In genomic region chr6:43181621-43181941, GRCh38 we compare ENCODE assay signal across 1 cellular context.
TF ChIP-seq lines count a peak whose summit lies in the region.

No MANE protein-coding gene starts in this region.

TF ChIP-seq in GM23338, 12 proteins besides CTCF, POLR2A, EP300 and RAD21 (continued from another document):
- no peak for TF ChIP-seq ZNF462 (CRISPR knock-in tag; IDR thresholded peaks at IDR 0.05)
- TF ChIP-seq CREB1 (CRISPR knock-in tag; IDR thresholded peaks at IDR 0.05; ENCODE audit: low read depth): no peak
- no peak for TF ChIP-seq NANOG (IDR thresholded peaks at IDR 0.05; ENCODE audit: borderline replicate concordance)
- no peak for TF ChIP-seq POLR2AphosphoS5 (IDR thresholded peaks at IDR 0.05; ENCODE audit: low read depth)
- no peak for TF ChIP-seq ZNF331 (CRISPR knock-in tag; IDR thresholded peaks at IDR 0.05; ENCODE audit: low read depth)
- TF ChIP-seq JUNB (IDR thresholded peaks at IDR 0.05; ENCODE audit: unreplicated experiment): no peak
- no peak for TF ChIP-seq ZNF114 (CRISPR knock-in tag; IDR thresholded peaks at IDR 0.05)
- no peak for TF ChIP-seq EZH2phosphoT487 (IDR thresholded peaks at IDR 0.05; ENCODE audit: unreplicated experiment)
- no peak for TF ChIP-seq EZH2 (IDR thresholded peaks at IDR 0.05; ENCODE audit: low read depth, unreplicated experiment)
- TF ChIP-seq ETS1 (IDR thresholded peaks at IDR 0.05): no peak
